In genomic region chr10:21427804-21428481, GRCh38 we compare ENCODE assay signal across 13 cellular contexts.
A peak's percentile ranks its signal among the peaks of the same experiment; 100 is the strongest.
DNase-seq lines count a peak whose midpoint lies in the region; ATAC-seq and TF ChIP-seq lines count a peak whose summit lies in the region.
"Had no signal": no experiment of that assay in that cellular context is flagged by ENCODE, and none has a peak within 500 bp of the region (broad histone marks: within the 10 kb centered on the region; RNA-seq: fewer than 3 reads in every experiment).

No MANE protein-coding gene starts in this region.

- DNase-seq in Caki2 (ENCODE audit: low read depth): peak; percentile 67
- DNase-seq in MV-4-11 (lab: John Stamatoyannopoulos, UW): peak; percentile 69
- no peak for DNase-seq in CD8-positive, alpha-beta T cell
- no peak for DNase-seq in colonic mucosa
- no peak for DNase-seq in activated CD4-positive, alpha-beta T cell treated with anti-CD3 and anti-CD28 coated beads, Interleukin-2, amount 50 U/mL, for 4 hours
- DNase-seq: activated T-cell treated with anti-CD3 and anti-CD28 coated beads, Interleukin-2, amount 50 U/mL, for 48 hours; glutamatergic neuron; NCI-H446 had no signal

- H3K4me1 ChIP-seq in CD8-positive, alpha-beta T cell (ENCODE audit: insufficient read depth, low read length): no peaks in the 10 kb centered on the region
- H3K4me1 ChIP-seq in colonic mucosa: no peaks in the 10 kb centered on the region

- H3K4me3 Mint-ChIP-seq in CD8-positive, alpha-beta T cell: no peak overlapping the region
- H3K4me3 Mint-ChIP-seq: memory B cell; T-helper 1 cell treated with Interleukin-12 subunit alpha and Interleukin-12 subunit beta and Interleukin-4 antibody, amounts not matched to agents 30 μg/mL and 1 μg/mL, for 36 hours had no signal

- H3K9me3 Mint-ChIP-seq in CD8-positive, alpha-beta T cell: no peaks in the 10 kb centered on the region

- CTCF ChIA-PET in CD8-positive, alpha-beta T cell (lab: Charles Lee): interaction anchor here (1.1 kb wide), 1 partner anchor 9 kb away, joined by 3 read pairs; no protein-coding TSS in a partner anchor

- H3K36me3 ChIP-seq in CD8-positive, alpha-beta T cell (ENCODE audit: insufficient read depth, low read length): no peaks in the 10 kb centered on the region
- H3K36me3 ChIP-seq in colonic mucosa: no peaks in the 10 kb centered on the region

- in situ Hi-C loops in Caki2 (cut with HindIII; ENCODE audit: low pct_unique_long_range_greater_than_20kb, low sequenced_read_pairs): no loop called here

- H3K27me3 ChIP-seq in CD8-positive, alpha-beta T cell (ENCODE audit: insufficient read depth, low read length): no peaks in the 10 kb centered on the region
- no peaks in the 10 kb centered on the region for H3K27me3 ChIP-seq in colonic mucosa

- POLR2A ChIA-PET in CD8-positive, alpha-beta T cell (lab: Charles Lee): interaction anchor here (0.5 kb wide), 1 partner anchor 71 kb away, joined by 4 read pairs; no protein-coding TSS in a partner anchor

- no peak for TF ChIP-seq CTCF in CD8-positive, alpha-beta T cell (IDR thresholded peaks at IDR 0.05)
- TF ChIP-seq CTCF in colonic mucosa (IDR thresholded peaks at IDR 0.05): no peak

- intact Hi-C loops in CD8-positive, alpha-beta T cell (cut with DNase I, micrococcal nuclease): no loop called here
- intact Hi-C loops in colonic mucosa (cut with DNase I): no loop called here

- H3K4me3 ChIP-seq in CD8-positive, alpha-beta T cell (ENCODE audit: low read depth, low read length): no peak overlapping the region
- H3K4me3 ChIP-seq in colonic mucosa: no peak overlapping the region

- no peak overlapping the region for H3K27ac ChIP-seq in CD8-positive, alpha-beta T cell (ENCODE audit: low read depth, low read length)
- no peak overlapping the region for H3K27ac ChIP-seq in colonic mucosa

- H3K36me3 Mint-ChIP-seq in CD8-positive, alpha-beta T cell: no peaks in the 10 kb centered on the region
- H3K36me3 Mint-ChIP-seq: memory B cell had no signal

- H3K9ac ChIP-seq in colonic mucosa (ENCODE audit: low read depth in 2 of 2, low read length in 2 of 2): no peak overlapping the region

- H3K27me3 Mint-ChIP-seq in CD8-positive, alpha-beta T cell (ENCODE audit: low read depth): no peaks in the 10 kb centered on the region
- H3K27me3 Mint-ChIP-seq: memory B cell had no signal

- no peaks in the 10 kb centered on the region for H3K9me3 ChIP-seq in CD8-positive, alpha-beta T cell (ENCODE audit: low read length)
- H3K9me3 ChIP-seq in colonic mucosa: no peaks in the 10 kb centered on the region

- peak; percentile 67 for ATAC-seq in GM18907 (IDR thresholded peaks at IDR 0.05; ENCODE audit: unreplicated experiment)
- ATAC-seq in esophagus mucosa: peak; percentile 95
- ATAC-seq in CD8-positive, alpha-beta T cell: no peak
- ATAC-seq in GM18909 (IDR thresholded peaks at IDR 0.05; ENCODE audit: poor library complexity, unreplicated experiment): no peak

- H3K4me1 Mint-ChIP-seq in CD8-positive, alpha-beta T cell (ENCODE audit: low read depth): no peaks in the 10 kb centered on the region
- H3K4me1 Mint-ChIP-seq: memory B cell had no signal

- no peak overlapping the region for H3K27ac Mint-ChIP-seq in CD8-positive, alpha-beta T cell
- H3K27ac Mint-ChIP-seq: memory B cell; T-helper 1 cell treated with Interleukin-12 subunit alpha and Interleukin-12 subunit beta and Interleukin-4 antibody, amounts not matched to agents 30 μg/mL and 1 μg/mL, for 36 hours had no signal

Comparison
In these comparisons a context has a peak if more than half of its experiments do, and no peak if none do; other contexts are left out.
1. DNase-seq: peak in Caki2 (single experiment) and MV-4-11 (single experiment); none in CD8-positive, alpha-beta T cell (0 of 7), colonic mucosa (single experiment) and activated CD4-positive, alpha-beta T cell treated with anti-CD3 and anti-CD28 coated beads, Interleukin-2, amount 50 U/mL, for 4 hours (0 of 2).
2. ATAC-seq: peak in GM18907 (single experiment) and esophagus mucosa (single experiment); none in CD8-positive, alpha-beta T cell (single experiment) and GM18909 (single experiment).